In the genomic region with DNA sequence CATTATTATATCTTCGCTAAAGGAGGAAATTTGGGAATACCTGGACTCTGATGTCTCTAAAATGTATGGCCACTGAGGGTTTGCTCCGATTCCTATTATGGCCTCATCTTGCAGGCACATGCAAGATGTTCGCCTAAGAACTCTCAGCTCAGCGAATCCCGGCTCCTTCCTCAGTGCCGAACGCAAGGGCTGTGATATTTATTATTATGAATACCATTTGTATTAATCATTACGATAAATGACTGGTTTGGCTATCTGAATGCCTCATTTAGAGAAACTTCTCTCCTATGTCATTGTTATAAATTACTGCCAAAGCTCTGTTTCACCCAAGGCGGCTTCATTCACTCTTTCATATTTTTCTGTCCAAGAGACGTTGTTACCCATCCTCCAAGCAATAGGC, we compare ENCODE assay signal across 19 cellular contexts.
DNase-seq lines count a peak whose midpoint lies in the region; ATAC-seq, FAIRE-seq and TF ChIP-seq lines count a peak whose summit lies in the region.
"Had no signal": no experiment of that assay in that cellular context is flagged by ENCODE, and none has a peak within 500 bp of the region (broad histone marks: within the 10 kb centered on the region; RNA-seq: fewer than 3 reads in every experiment).

No MANE protein-coding gene starts in this region.

- intact Hi-C loops in uterus (cut with DNase I; ENCODE audit: low total_unique reads): no loop called here

- TF ChIP-seq POLR2A in uterus (IDR thresholded peaks at IDR 0.05): no peak

- H3K27ac Mint-ChIP-seq in astrocyte (ENCODE audit: unreplicated experiment) (peak overlapping the region; percentile 9), neural progenitor cell (no peak overlapping the region)
- H3K27ac Mint-ChIP-seq: CD4-positive, alpha-beta memory T cell had no signal

- H3K9me3 ChIP-seq in astrocyte (ENCODE audit: insufficient read depth, low read depth, low read length) (no peaks in the 10 kb centered on the region), neural progenitor cell (ENCODE audit: low read depth) (no peaks in the 10 kb centered on the region), uterus (no peaks in the 10 kb centered on the region)
- H3K9me3 ChIP-seq: BLaER1 treated with 17β-estradiol and CSF1 and Interleukin-3, amounts not matched to agents 10 nM and 100 nM; Caco-2; Peyer's patch had no signal

- H3K27me3 Mint-ChIP-seq in astrocyte (ENCODE audit: low read depth, unreplicated experiment) (no peaks in the 10 kb centered on the region), neural progenitor cell (ENCODE audit: insufficient read depth, low read depth) (no peaks in the 10 kb centered on the region)
- H3K27me3 Mint-ChIP-seq: CD4-positive, alpha-beta memory T cell had no signal

- H3K36me3 ChIP-seq in astrocyte (ENCODE audit: insufficient read depth, low read length) (no peaks in the 10 kb centered on the region), neural progenitor cell (no peaks in the 10 kb centered on the region), uterus (no peaks in the 10 kb centered on the region)
- H3K36me3 ChIP-seq: BLaER1 treated with 17β-estradiol and CSF1 and Interleukin-3, amounts not matched to agents 10 nM and 100 nM; Peyer's patch had no signal

- H3K9ac ChIP-seq in astrocyte (ENCODE audit: low read length): no peak overlapping the region
- no peak overlapping the region for H3K9ac ChIP-seq in neural progenitor cell
- H3K9ac ChIP-seq: BLaER1 treated with 17β-estradiol and CSF1 and Interleukin-3, amounts not matched to agents 10 nM and 100 nM; KMS-11 had no signal

- H3K4me3 Mint-ChIP-seq in astrocyte (ENCODE audit: unreplicated experiment): no peak overlapping the region
- no peak overlapping the region for H3K4me3 Mint-ChIP-seq in neural progenitor cell
- H3K4me3 Mint-ChIP-seq: CD4-positive, alpha-beta memory T cell had no signal

- H4K20me1 ChIP-seq in astrocyte (ENCODE audit: insufficient read depth, low read length) (no peaks in the 10 kb centered on the region), neural progenitor cell (ENCODE audit: low read depth) (no peaks in the 10 kb centered on the region)
- H4K20me1 ChIP-seq: BLaER1 treated with 17β-estradiol and CSF1 and Interleukin-3, amounts not matched to agents 10 nM and 100 nM had no signal

- no peak for ATAC-seq in HG03520 (IDR thresholded peaks at IDR 0.05; ENCODE audit: unreplicated experiment)

- H3K27me3 ChIP-seq in astrocyte (ENCODE audit: insufficient read depth, low read length) (no peaks in the 10 kb centered on the region), neural progenitor cell (no peaks in the 10 kb centered on the region), uterus (no peaks in the 10 kb centered on the region)
- H3K27me3 ChIP-seq: BLaER1 treated with 17β-estradiol and CSF1 and Interleukin-3, amounts not matched to agents 10 nM and 100 nM; Peyer's patch had no signal

- H3K4me2 ChIP-seq in astrocyte (ENCODE audit: low read length) (no peak overlapping the region), neural progenitor cell (no peak overlapping the region)
- H3K4me2 ChIP-seq: BLaER1 treated with 17β-estradiol and CSF1 and Interleukin-3, amounts not matched to agents 10 nM and 100 nM; KMS-11 had no signal

- H3K4me3 ChIP-seq in astrocyte (ENCODE audit: insufficient read depth, low read depth, low read length) (no peak overlapping the region), fibroblast of villous mesenchyme (ENCODE audit: low read depth, low read length) (no peak overlapping the region), neural progenitor cell (no peak overlapping the region), uterus (no peak overlapping the region)
- H3K4me3 ChIP-seq: BLaER1 treated with 17β-estradiol and CSF1 and Interleukin-3, amounts not matched to agents 10 nM and 100 nM; Peyer's patch had no signal

- TF ChIP-seq CTCF in astrocyte (IDR thresholded peaks at IDR 0.05; ENCODE audit: insufficient read depth, low read depth, low read length): no peak
- TF ChIP-seq CTCF in fibroblast of villous mesenchyme (IDR thresholded peaks at IDR 0.05; ENCODE audit: insufficient read depth, low read depth, low read length): no peak
- no peak for TF ChIP-seq CTCF in neural progenitor cell (IDR thresholded peaks at IDR 0.05)
- TF ChIP-seq CTCF in uterus (IDR thresholded peaks at IDR 0.05): no peak

- FAIRE-seq in astrocyte (lab: Jason Lieb, UNC): no peak
- FAIRE-seq: GM12891 had no signal

- H3K79me2 ChIP-seq in astrocyte (ENCODE audit: insufficient read depth, low read length): no peaks in the 10 kb centered on the region
- H3K79me2 ChIP-seq in neural progenitor cell (ENCODE audit: low read depth): no peaks in the 10 kb centered on the region

- H3F3A ChIP-seq in neural progenitor cell (ENCODE audit: low read depth): no peaks in the 10 kb centered on the region

- no peaks in the 10 kb centered on the region for H3K36me3 Mint-ChIP-seq in astrocyte (ENCODE audit: low read depth, unreplicated experiment)
- no peaks in the 10 kb centered on the region for H3K36me3 Mint-ChIP-seq in neural progenitor cell
- H3K36me3 Mint-ChIP-seq: CD4-positive, alpha-beta memory T cell had no signal

- H3K4me1 Mint-ChIP-seq in astrocyte (ENCODE audit: low read depth, unreplicated experiment) (peaks cover 14% of the 10 kb centered on the region), neural progenitor cell (no peaks in the 10 kb centered on the region)
- H3K4me1 Mint-ChIP-seq: CD4-positive, alpha-beta memory T cell had no signal

- DNase-seq in astrocyte (ENCODE audit: low read depth) (peak; percentile 43), fibroblast of villous mesenchyme (ENCODE audit: low read depth) (peak; percentile 7), neural progenitor cell (ENCODE audit: low spot score) (no peak), uterus (no peak), NCI-H1694 (lab: John Stamatoyannopoulos, UW) (no peak), NCI-H1417 treated with DMSO at 0.1 percent for 48 hours (lab: John Stamatoyannopoulos, UW) (no peak)
- DNase-seq: Caco-2; CD4-positive, alpha-beta memory T cell; IMR-90; MV-4-11; NCI-H1105 treated with DMSO at 0.1 percent for 48 hours; NCI-H1694 treated with DMSO at 0.1 percent for 48 hours; NCI-H2081 treated with DMSO at 0.1 percent for 48 hours; NCI-H446; Peyer's patch had no signal

- H2AFZ ChIP-seq in astrocyte (ENCODE audit: low read depth, low read length): no peak overlapping the region
- H2AFZ ChIP-seq in neural progenitor cell (replicated peaks): peak overlapping the region; percentile 18

- H3K4me1 ChIP-seq in astrocyte (ENCODE audit: insufficient read depth, low read length) (no peaks in the 10 kb centered on the region), neural progenitor cell (no peaks in the 10 kb centered on the region), uterus (peaks cover 0 to 7% of the 10 kb centered on the region in 2 donors)
- H3K4me1 ChIP-seq: BLaER1 treated with 17β-estradiol and CSF1 and Interleukin-3, amounts not matched to agents 10 nM and 100 nM; Caco-2; Peyer's patch had no signal

- H3K9me3 Mint-ChIP-seq in astrocyte (ENCODE audit: unreplicated experiment) (peaks cover 4% of the 10 kb centered on the region), neural progenitor cell (peaks cover 3% of the 10 kb centered on the region)

- H3K27ac ChIP-seq in astrocyte (ENCODE audit: low read depth, low read length) (no peak overlapping the region), neural progenitor cell (no peak overlapping the region), uterus (peak overlapping the region; percentile 28 to 45)
- H3K27ac ChIP-seq: BLaER1 treated with 17β-estradiol and CSF1 and Interleukin-3, amounts not matched to agents 10 nM and 100 nM; KMS-11; Peyer's patch had no signal

Comparison
In these comparisons a context has a peak if more than half of its experiments do, and no peak if none do; other contexts are left out.
1. DNase-seq: peak in astrocyte (single experiment) and fibroblast of villous mesenchyme (single experiment); none in neural progenitor cell (single experiment), uterus (0 of 2), NCI-H1694 (single experiment) and NCI-H1417 treated with DMSO at 0.1 percent for 48 hours (single experiment).
2. H3K27ac ChIP-seq: peak in uterus (2 of 2); none in astrocyte (single experiment) and neural progenitor cell (single experiment).